Comparison of ENCODE assay signal across 1 cellular context in genomic region chr1:36761073-36761472, GRCh38.
A peak's percentile ranks its signal among the peaks of the same experiment; 100 is the strongest.
TF ChIP-seq lines count a peak whose summit lies in the region.

No MANE protein-coding gene starts in this region.

TF ChIP-seq in HepG2, 621 proteins besides CTCF, POLR2A, EP300 and RAD21 (continued from another document):
- TF ChIP-seq ZNF276 (CRISPR knock-in tag; IDR thresholded peaks at IDR 0.05; ENCODE audit: low read depth) (no peak), ZFP1 (CRISPR knock-in tag; IDR thresholded peaks at IDR 0.05) (no peak), ZNF281 (CRISPR knock-in tag; IDR thresholded peaks at IDR 0.05; ENCODE audit: borderline replicate concordance) (no peak), NFAT5 (CRISPR knock-in tag; IDR thresholded peaks at IDR 0.05) (no peak), ZNF34 (CRISPR knock-in tag; IDR thresholded peaks at IDR 0.05; ENCODE audit: borderline replicate concordance) (no peak), ZNF784 (CRISPR knock-in tag; IDR thresholded peaks at IDR 0.05; ENCODE audit: borderline replicate concordance) (no peak), THAP11 (CRISPR knock-in tag; IDR thresholded peaks at IDR 0.05) (no peak), ELK4 (CRISPR knock-in tag; IDR thresholded peaks at IDR 0.05; ENCODE audit: borderline replicate concordance) (no peak), MXD1 (CRISPR knock-in tag; IDR thresholded peaks at IDR 0.05) (no peak), ZNF768 (CRISPR knock-in tag; IDR thresholded peaks at IDR 0.05) (no peak), ZFP62 (CRISPR knock-in tag; IDR thresholded peaks at IDR 0.05) (no peak), ZNF530 (CRISPR knock-in tag; IDR thresholded peaks at IDR 0.05; ENCODE audit: low read depth) (no peak), ZNF101 (CRISPR knock-in tag; IDR thresholded peaks at IDR 0.05; ENCODE audit: borderline replicate concordance, low read depth) (no peak), RFX1 (IDR thresholded peaks at IDR 0.05) (no peak), GABPB1 (CRISPR knock-in tag; IDR thresholded peaks at IDR 0.05) (peak; percentile 36), FOSL2 (CRISPR knock-in tag; IDR thresholded peaks at IDR 0.05) (peak; percentile 56), ZNF414 (CRISPR knock-in tag; IDR thresholded peaks at IDR 0.05) (no peak), HDAC2 (CRISPR knock-in tag; IDR thresholded peaks at IDR 0.05) (no peak), BCL3 (CRISPR knock-in tag; IDR thresholded peaks at IDR 0.05) (no peak), NR2C2 (CRISPR knock-in tag; IDR thresholded peaks at IDR 0.05; ENCODE audit: borderline replicate concordance) (no peak), GATA4 (IDR thresholded peaks at IDR 0.05; ENCODE audit: borderline replicate concordance, low read depth) (no peak), ZIK1 (CRISPR knock-in tag; IDR thresholded peaks at IDR 0.05; ENCODE audit: borderline replicate concordance, low read depth) (no peak), CENPT (CRISPR knock-in tag; IDR thresholded peaks at IDR 0.05; ENCODE audit: low read depth) (no peak), ASH2L (IDR thresholded peaks at IDR 0.05; ENCODE audit: insufficient read length, low read depth, low read length) (no peak), ZNF597 (CRISPR knock-in tag; IDR thresholded peaks at IDR 0.05) (no peak), POGZ (CRISPR knock-in tag; IDR thresholded peaks at IDR 0.05) (no peak)
